19 cellular contexts compared by ENCODE assay signal in the genomic region with DNA sequence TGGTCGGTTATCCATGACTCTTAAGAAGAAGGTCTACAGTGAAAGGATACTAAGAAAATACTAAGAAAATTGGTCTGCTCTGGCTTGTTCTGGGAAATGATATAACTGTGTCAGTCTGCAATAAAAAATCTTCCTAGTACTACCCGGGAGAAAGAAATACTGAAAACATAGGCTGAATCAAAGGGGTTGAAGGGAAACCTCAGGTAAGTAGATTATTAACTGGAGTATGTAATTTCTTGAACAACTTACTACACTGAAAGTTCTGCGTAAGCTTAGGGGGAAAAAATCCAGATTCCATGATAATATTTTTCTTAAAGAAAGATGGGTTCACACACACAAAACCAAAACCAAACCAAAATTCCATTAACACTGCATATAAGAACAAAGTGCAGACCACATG.
"Had no signal": no experiment of that assay in that cellular context is flagged by ENCODE, and none has a peak within 500 bp of the region (broad histone marks: within the 10 kb centered on the region; RNA-seq: fewer than 3 reads in every experiment).

No MANE protein-coding gene starts in this region.

- ATAC-seq: gastrocnemius medialis, left ventricle myocardium superior had no signal

- H3K9me3 Mint-ChIP-seq: activated B cell treated with CpG ODN at 0.5 μM for 24 hours; activated naive CD4-positive, alpha-beta T cell treated with anti-CD3 and anti-CD28 coated beads for 36 hours; neural progenitor cell; T-helper 1 cell treated with Interleukin-12 subunit alpha and Interleukin-12 subunit beta and Interleukin-4 antibody, amounts not matched to agents 30 μg/mL and 1 μg/mL, for 36 hours had no signal

- H3K27ac Mint-ChIP-seq: activated B cell treated with CpG ODN at 0.5 μM for 24 hours; activated naive CD4-positive, alpha-beta T cell treated with anti-CD3 and anti-CD28 coated beads for 36 hours; neural progenitor cell had no signal

- H3K9ac ChIP-seq: neural progenitor cell, parathyroid adenoma had no signal

- H3K27me3 Mint-ChIP-seq: activated B cell treated with CpG ODN at 0.5 μM for 24 hours had no signal

- H3K4me3 Mint-ChIP-seq: activated B cell treated with CpG ODN at 0.5 μM for 24 hours; activated naive CD4-positive, alpha-beta T cell treated with anti-CD3 and anti-CD28 coated beads for 36 hours; neural progenitor cell; T-helper 1 cell treated with Interleukin-12 subunit alpha and Interleukin-12 subunit beta and Interleukin-4 antibody, amounts not matched to agents 30 μg/mL and 1 μg/mL, for 36 hours had no signal

- H2AFZ ChIP-seq: neural progenitor cell, parathyroid adenoma had no signal

- H3K36me3 ChIP-seq: adrenal gland, neural progenitor cell, right atrium auricular region had no signal

- H3K9me3 ChIP-seq: adrenal gland, gastrocnemius medialis, right atrium auricular region, stomach had no signal

- H3K4me1 ChIP-seq: adrenal gland, neural progenitor cell, parathyroid adenoma, stomach had no signal

- H3K4me2 ChIP-seq: neural progenitor cell had no signal

- DNase-seq: activated B cell treated with CpG ODN at 0.5 μM for 24 hours; activated CD4-positive, alpha-beta T cell treated with anti-CD3 and anti-CD28 coated beads, Interleukin-2, amount 50 U/mL, for 1 hour; activated naive CD4-positive, alpha-beta T cell treated with anti-CD3 and anti-CD28 coated beads for 36 hours; adrenal gland; caudate nucleus; effector memory CD4-positive, alpha-beta T cell; gastrocnemius medialis; kidney; left ventricle myocardium superior; stimulated activated CD4-positive, alpha-beta T cell treated with anti-CD3 and anti-CD28 coated beads, Interleukin-1b, Interleukin-23, amount 100 ng/mL, for 48 hours; stomach had no signal

- H3K27me3 ChIP-seq: adrenal gland, gastrocnemius medialis, neural progenitor cell, right atrium auricular region, stomach had no signal

- H3K27ac ChIP-seq: adrenal gland, coronary artery, epithelial cell of prostate, gastrocnemius medialis, neural progenitor cell, parathyroid adenoma, right atrium auricular region, skin epidermis, stomach had no signal

- H3K4me1 Mint-ChIP-seq: activated B cell treated with CpG ODN at 0.5 μM for 24 hours had no signal

- FAIRE-seq: kidney, TTC549 had no signal

- H3K4me3 ChIP-seq: adrenal gland, coronary artery, gastrocnemius medialis, neural progenitor cell, right atrium auricular region, skin epidermis, stomach had no signal
